2 cellular contexts compared by ENCODE assay signal in the genomic region with DNA sequence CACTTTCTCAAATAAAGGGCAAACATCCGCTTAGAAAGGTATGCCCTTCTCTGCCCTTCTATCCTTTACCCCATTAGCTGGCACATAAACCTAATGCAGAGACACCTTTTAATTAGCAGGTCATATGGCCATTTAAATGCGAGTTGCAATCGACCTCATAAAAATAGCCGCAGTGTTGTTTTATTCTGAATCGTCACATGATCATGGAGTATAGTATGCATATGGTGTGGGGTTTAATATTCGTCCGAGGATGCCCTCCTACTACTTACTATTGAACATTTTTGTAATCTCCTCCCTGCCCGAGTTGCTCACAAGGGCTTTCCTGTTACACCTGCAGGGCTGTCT.
TF ChIP-seq lines count a peak whose summit lies in the region.

No MANE protein-coding gene starts in this region.

TF ChIP-seq in SK-N-SH, 30 proteins besides CTCF, POLR2A, EP300 and RAD21 (continued from another document):
- TF ChIP-seq ZBTB33 (IDR thresholded peaks at IDR 0.05; ENCODE audit: borderline replicate concordance, low read depth): no peak
- no peak for TF ChIP-seq EZH2phosphoT487 (IDR thresholded peaks at IDR 0.05; ENCODE audit: borderline replicate concordance, low read depth)
- TF ChIP-seq SIN3A (IDR thresholded peaks at IDR 0.05; ENCODE audit: borderline replicate concordance, low read depth, low read length): no peak
- no peak for TF ChIP-seq FOXM1 (IDR thresholded peaks at IDR 0.05; ENCODE audit: low read depth)
- no peak for TF ChIP-seq TEAD4 (IDR thresholded peaks at IDR 0.05; ENCODE audit: borderline replicate concordance, insufficient read depth)
- TF ChIP-seq FOXJ3 (CRISPR knock-in tag; IDR thresholded peaks at IDR 0.05): no peak
- TF ChIP-seq RCOR1 (IDR thresholded peaks at IDR 0.05; ENCODE audit: low read length): no peak
- no peak for TF ChIP-seq FOSL2 (IDR thresholded peaks at IDR 0.05; ENCODE audit: borderline replicate concordance, low read depth)
- TF ChIP-seq NFIC (IDR thresholded peaks at IDR 0.05; ENCODE audit: borderline replicate concordance): no peak

TF ChIP-seq in SK-N-SH treated with all-trans-retinoic acid at 6 μM for 48 hours, 23 proteins besides CTCF, POLR2A, EP300 and RAD21 (continued from another document):
- TF ChIP-seq ESRRG (CRISPR knock-in tag; IDR thresholded peaks at IDR 0.05) (no peak), TOX (CRISPR knock-in tag; IDR thresholded peaks at IDR 0.05; ENCODE audit: borderline replicate concordance) (no peak)
